Comparison of ENCODE assay signal across 1 cellular context in genomic region chr6:20365456-20365855, GRCh38.
TF ChIP-seq lines count a peak whose summit lies in the region.

No MANE protein-coding gene starts in this region.

TF ChIP-seq in IMR-90, 13 proteins besides CTCF, POLR2A, EP300 and RAD21 (continued from another document):
- TF ChIP-seq NFE2L2 (IDR thresholded peaks at IDR 0.05; ENCODE audit: low read depth, low read length) = no peak
